Comparison of ENCODE assay signal across 9 cellular contexts in the genomic region with DNA sequence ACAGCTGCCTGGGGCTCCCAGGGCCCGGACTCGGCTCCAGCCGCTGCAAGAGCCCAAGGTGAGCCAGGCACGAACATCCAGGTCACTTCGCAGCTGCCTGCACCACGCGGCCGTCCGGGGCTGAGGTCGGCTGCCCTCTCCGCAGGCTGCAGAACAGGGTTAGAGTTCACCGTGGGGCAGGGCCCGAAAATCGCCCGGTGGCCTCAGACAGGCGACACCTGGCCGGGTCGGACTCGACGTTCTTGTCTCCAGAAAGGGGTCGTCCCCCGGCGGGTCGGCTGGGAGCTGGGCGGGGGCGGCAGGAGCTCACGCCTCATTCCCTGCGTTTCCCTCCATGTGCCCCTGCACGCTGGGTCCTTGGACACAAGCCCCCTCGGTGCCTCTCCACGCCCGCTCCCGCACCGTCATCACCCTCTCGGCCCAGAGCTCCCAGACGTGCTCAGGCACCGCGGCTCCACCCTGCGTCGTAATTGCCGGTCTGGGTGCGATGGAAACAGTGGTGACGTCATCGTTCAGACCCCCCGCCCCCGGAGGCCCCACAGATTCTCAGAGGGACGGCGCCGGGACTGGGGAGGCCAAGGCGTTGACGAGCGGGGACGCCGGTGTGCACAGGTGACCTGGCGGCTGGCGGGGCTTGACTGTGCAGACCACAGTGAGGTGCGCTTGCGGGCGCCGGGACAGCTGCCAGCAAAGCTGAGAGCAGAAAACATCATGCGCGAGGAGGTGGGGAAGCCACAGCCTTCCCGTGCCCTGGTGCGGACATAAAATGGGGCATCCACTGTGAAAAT. TPM values are rescaled to one million over a fixed set of nuclear protein-coding genes. Genes with fewer than 3 reads are reported as not detected.
DNase-seq lines count a peak whose midpoint lies in the region; ATAC-seq and TF ChIP-seq lines count a peak whose summit lies in the region.
"Had no signal": no experiment of that assay in that cellular context is flagged by ENCODE, and none has a peak within 500 bp of the region (broad histone marks: within the 10 kb centered on the region; RNA-seq: fewer than 3 reads in every experiment).

No MANE protein-coding gene starts in this region.

- H3K27ac ChIP-seq in BLaER1 (no peak overlapping the region), trophoblast cell (ENCODE audit: low read depth, low read length) (no peak overlapping the region)
- H3K27ac ChIP-seq: epithelial cell of prostate had no signal

- H2BK12ac ChIP-seq in trophoblast cell (ENCODE audit: low read length): peak overlapping the region; percentile 10

- TF ChIP-seq CTCF in LNCaP clone FGC (IDR thresholded peaks at IDR 0.05; ENCODE audit: control insufficient read depth, extremely low read depth, insufficient read depth) (no peak), choroid plexus epithelial cell (conservative IDR thresholded peaks at IDR 0.05; ENCODE audit: low read depth, low read length) (no peak)

- H3K36me3 ChIP-seq in BLaER1: peaks cover 33% of the 10 kb centered on the region
- peaks cover 24 to 25% of the 10 kb centered on the region in 2 experiments for H3K36me3 ChIP-seq in trophoblast cell (ENCODE audit: control insufficient read depth in 1 of 2, insufficient read depth in 2 of 2, low read length in 2 of 2)

- peak overlapping the region; percentile 20 for H2AK5ac ChIP-seq in trophoblast cell (ENCODE audit: low read length)

- H3K23ac ChIP-seq in trophoblast cell (ENCODE audit: low read length): no peak overlapping the region

- H3K9ac ChIP-seq in BLaER1: no peak overlapping the region
- no peak overlapping the region for H3K9ac ChIP-seq in trophoblast cell (ENCODE audit: low read length)

- H4K91ac ChIP-seq in trophoblast cell (ENCODE audit: low read depth, low read length): peak overlapping the region; percentile 48

- DNase-seq in LNCaP clone FGC (ENCODE audit: low read depth) (no peak), choroid plexus epithelial cell (ENCODE audit: low read depth) (peak; percentile 54), trophoblast cell (peak in 1 of 2 donors; percentile 29), NCI-H1694 treated with DMSO at 0.1 percent for 48 hours (lab: John Stamatoyannopoulos, UW) (no peak)
- DNase-seq in activated CD4-positive, alpha-beta T cell treated with anti-CD3 and anti-CD28 coated beads for 4 hours: peak; percentile 69 to 73

- peaks cover 74% of the 10 kb centered on the region for H4K20me1 ChIP-seq in BLaER1

- H3K79me2 ChIP-seq in trophoblast cell (ENCODE audit: control insufficient read depth, insufficient read depth, low read length, poor library complexity): no peaks in the 10 kb centered on the region

- peaks cover 11% of the 10 kb centered on the region for H3K79me1 ChIP-seq in trophoblast cell (ENCODE audit: low read length)

- peak overlapping the region; percentile 17 for H4K8ac ChIP-seq in trophoblast cell (ENCODE audit: low read depth, low read length)

- H3K4ac ChIP-seq in trophoblast cell (ENCODE audit: low read depth, low read length): no peak overlapping the region

- H2AFZ ChIP-seq in trophoblast cell (ENCODE audit: insufficient read depth, low read length, poor library complexity): no peak overlapping the region

- no peak overlapping the region for H4K12ac ChIP-seq in trophoblast cell (ENCODE audit: low read depth, low read length)

- no peaks in the 10 kb centered on the region for H3K9me3 ChIP-seq in BLaER1
- peaks cover 7% of the 10 kb centered on the region for H3K9me3 ChIP-seq in trophoblast cell (ENCODE audit: insufficient read depth, low read depth, low read length)

- H3K18ac ChIP-seq in trophoblast cell (ENCODE audit: low read length): no peak overlapping the region

- no peak overlapping the region for H3K14ac ChIP-seq in trophoblast cell (ENCODE audit: low read length)

- H3K4me1 ChIP-seq in BLaER1 (peaks cover 38% of the 10 kb centered on the region), trophoblast cell (ENCODE audit: control insufficient read depth in 1 of 2, insufficient read depth in 2 of 2, low read length in 2 of 2) (peaks cover 23 to 26% of the 10 kb centered on the region in 2 experiments)

- H2BK120ac ChIP-seq in trophoblast cell (ENCODE audit: insufficient read depth, low read length, poor library complexity): no peak overlapping the region

- H2BK5ac ChIP-seq in trophoblast cell (ENCODE audit: low read depth, low read length, poor library complexity): no peak overlapping the region

- peak overlapping the region; percentile 67 for H3K4me2 ChIP-seq in BLaER1
- H3K4me2 ChIP-seq in trophoblast cell (ENCODE audit: low read length): peak overlapping the region; percentile 37

- peaks cover 69% of the 10 kb centered on the region for H3K27me3 ChIP-seq in BLaER1
- peaks cover 11% of the 10 kb centered on the region for H3K27me3 ChIP-seq in trophoblast cell (ENCODE audit: insufficient read depth, low read length)

- no CpG with 5 or more reads among the region's 64 CpGs for WGBS in trophoblast cell (ENCODE audit: extremely low coverage, insufficient coverage, insufficient read length)

- ATAC-seq in GM19035 (IDR thresholded peaks at IDR 0.05; ENCODE audit: unreplicated experiment): no peak
- ATAC-seq in HG02840 (IDR thresholded peaks at IDR 0.05; ENCODE audit: low FRiP score, unreplicated experiment): no peak

- H3K4me3 ChIP-seq in BLaER1 (0 out of 2 replicates have a peak overlapping the region, but pooled peaks have one; percentile 38), LNCaP clone FGC (ENCODE audit: low read depth, low read length) (peak overlapping the region; percentile 25; the same call in 1 of the 2 replicates), choroid plexus epithelial cell (ENCODE audit: low read depth, low read length) (peak overlapping the region; percentile 29), trophoblast cell (ENCODE audit: low read depth, low read length) (no peak overlapping the region)

RNA-seq across cellular contexts. Expression of gene GRIN3B, which starts 4.0 kb away (rescaled TPM):
- polyA plus RNA-seq in trophoblast cell (2013): 1.8 and 1.9 TPM in 2 replicates

RNA-seq across cellular contexts. Expression of gene WDR18, which starts 12.1 kb away (rescaled TPM):
- polyA plus RNA-seq in trophoblast cell (2013): 43.8 and 45.6 TPM in 2 replicates

RNA-seq across cellular contexts. Expression of gene TMEM259, which starts 24.7 kb away (rescaled TPM):
- polyA plus RNA-seq in trophoblast cell (2013): 99.6 and 108 TPM in 2 replicates

RNA-seq across cellular contexts. Expression of gene RNU6-2, which starts 25.1 kb away (rescaled TPM):
- not detected in 2 replicates for polyA plus RNA-seq in trophoblast cell (2013)

RNA-seq across cellular contexts. Expression of gene CNN2, which starts 30.2 kb away (rescaled TPM):
- polyA plus RNA-seq in trophoblast cell (2013): 349 and 351 TPM in 2 replicates

Comparison
In these comparisons a context has a peak if more than half of its experiments do, and no peak if none do; other contexts are left out.
1. DNase-seq: peak in activated CD4-positive, alpha-beta T cell treated with anti-CD3 and anti-CD28 coated beads for 4 hours (2 of 2) and choroid plexus epithelial cell (single experiment); none in LNCaP clone FGC (single experiment) and NCI-H1694 treated with DMSO at 0.1 percent for 48 hours (single experiment).